In genomic region chrX:153380691-153381090, GRCh38 we compare ENCODE assay signal across 20 cellular contexts. TPM values are rescaled to one million over a fixed set of nuclear protein-coding genes. Genes with fewer than 3 reads are reported as not detected.
"Had no signal": no experiment of that assay in that cellular context is flagged by ENCODE, and none has a peak within 500 bp of the region (broad histone marks: within the 10 kb centered on the region; RNA-seq: fewer than 3 reads in every experiment).

No MANE protein-coding gene starts in this region.

- H3K9me3 ChIP-seq: body of pancreas, tibial nerve had no signal

- H3K36me3 ChIP-seq: tibial nerve had no signal

- H3K4me3 Mint-ChIP-seq: activated naive CD8-positive, alpha-beta T cell; nephron; stimulated activated memory B cell treated with anti-CD40 and anti-IgM and Interleukin-4, amounts not matched to agents 10 μg/mL and 1 μg/mL and 100 μg/mL, for 72 hours; T-helper 2 cell treated with Interferon-gamma antibody and Interleukin-4, amounts not matched to agents 5 μg/mL and 100 μg/mL, for 36 hours had no signal

- H3K27me3 Mint-ChIP-seq: activated naive CD8-positive, alpha-beta T cell; stimulated activated memory B cell treated with anti-CD40 and anti-IgM and Interleukin-4, amounts not matched to agents 10 μg/mL and 1 μg/mL and 100 μg/mL, for 72 hours had no signal

- H3K4me3 ChIP-seq: body of pancreas, tibial nerve had no signal

- H3K36me3 Mint-ChIP-seq: activated naive CD8-positive, alpha-beta T cell; stimulated activated memory B cell treated with anti-CD40 and anti-IgM and Interleukin-4, amounts not matched to agents 10 μg/mL and 1 μg/mL and 100 μg/mL, for 72 hours had no signal

- FAIRE-seq: keratinocyte had no signal

- ATAC-seq: body of pancreas; stimulated activated memory B cell treated with anti-CD40 and anti-IgM and Interleukin-4, amounts not matched to agents 10 μg/mL and 1 μg/mL and 100 μg/mL, for 72 hours had no signal

- H3K27me3 ChIP-seq: body of pancreas, tibial nerve had no signal

- H3K27ac Mint-ChIP-seq: activated naive CD8-positive, alpha-beta T cell; stimulated activated memory B cell treated with anti-CD40 and anti-IgM and Interleukin-4, amounts not matched to agents 10 μg/mL and 1 μg/mL and 100 μg/mL, for 72 hours; T-helper 2 cell treated with Interferon-gamma antibody and Interleukin-4, amounts not matched to agents 5 μg/mL and 100 μg/mL, for 36 hours had no signal

- DNase-seq: activated effector memory CD4-positive, alpha-beta T cell treated with Interleukin-2 at 50 U/mL for 16 hours; amygdala; body of pancreas; hippocampal formation; mesendoderm; stimulated activated CD4-positive, alpha-beta T cell treated with anti-CD3 and anti-CD28 coated beads, Interleukin-2, amount 100 ng/mL, for 48 hours; SW 1271 had no signal

- H3K9me3 Mint-ChIP-seq: stimulated activated memory B cell treated with anti-CD40 and anti-IgM and Interleukin-4, amounts not matched to agents 10 μg/mL and 1 μg/mL and 100 μg/mL, for 72 hours; T-helper 2 cell treated with Interferon-gamma antibody and Interleukin-4, amounts not matched to agents 5 μg/mL and 100 μg/mL, for 36 hours had no signal

- H3K4me1 Mint-ChIP-seq: nephron; stimulated activated memory B cell treated with anti-CD40 and anti-IgM and Interleukin-4, amounts not matched to agents 10 μg/mL and 1 μg/mL and 100 μg/mL, for 72 hours had no signal

- H3K27ac ChIP-seq: tibial nerve had no signal

RNA-seq across cellular contexts. Expression of gene PNMA6E, which starts 20.5 kb away (rescaled TPM):
- total RNA-seq: body of pancreas, dermis blood vessel endothelial cell, fibroblast of villous mesenchyme, glomerular endothelial cell, liver, SK-MEL-5, tibial nerve had no signal
- polyA plus RNA-seq: esophagus, keratinocyte, liver had no signal

RNA-seq across cellular contexts. Expression of gene PNMA6F, which starts 59.1 kb away (rescaled TPM):
- total RNA-seq: body of pancreas, dermis blood vessel endothelial cell, fibroblast of villous mesenchyme, glomerular endothelial cell, liver, omental fat pad, SK-MEL-5 had no signal
- polyA plus RNA-seq: esophagus, keratinocyte, liver had no signal
